Comparison of ENCODE assay signal across 1 cellular context in genomic region chr9:135901036-135901758, GRCh38.
A peak's percentile ranks its signal among the peaks of the same experiment; 100 is the strongest.
TF ChIP-seq lines count a peak whose summit lies in the region.

No MANE protein-coding gene starts in this region.

TF ChIP-seq in K562, 482 proteins besides CTCF, POLR2A, EP300 and RAD21:
- TF ChIP-seq ZNF121 (CRISPR knock-in tag; conservative IDR thresholded peaks at IDR 0.05) (peak; percentile 47; the same call in 1 of the 2 replicates), HINFP (tag; conservative IDR thresholded peaks at IDR 0.05; ENCODE audit: low read depth) (no peak), DDX20 (tag; IDR thresholded peaks at IDR 0.05; ENCODE audit: low read depth) (no peak), ZBTB33 (CRISPR knock-in tag; IDR thresholded peaks at IDR 0.05) (no peak), ZNF584 (CRISPR knock-in tag; IDR thresholded peaks at IDR 0.05; ENCODE audit: low read depth) (no peak), ZNF589 (CRISPR knock-in tag; IDR thresholded peaks at IDR 0.05; ENCODE audit: low read depth) (no peak)
- TF ChIP-seq, protein P1, sequence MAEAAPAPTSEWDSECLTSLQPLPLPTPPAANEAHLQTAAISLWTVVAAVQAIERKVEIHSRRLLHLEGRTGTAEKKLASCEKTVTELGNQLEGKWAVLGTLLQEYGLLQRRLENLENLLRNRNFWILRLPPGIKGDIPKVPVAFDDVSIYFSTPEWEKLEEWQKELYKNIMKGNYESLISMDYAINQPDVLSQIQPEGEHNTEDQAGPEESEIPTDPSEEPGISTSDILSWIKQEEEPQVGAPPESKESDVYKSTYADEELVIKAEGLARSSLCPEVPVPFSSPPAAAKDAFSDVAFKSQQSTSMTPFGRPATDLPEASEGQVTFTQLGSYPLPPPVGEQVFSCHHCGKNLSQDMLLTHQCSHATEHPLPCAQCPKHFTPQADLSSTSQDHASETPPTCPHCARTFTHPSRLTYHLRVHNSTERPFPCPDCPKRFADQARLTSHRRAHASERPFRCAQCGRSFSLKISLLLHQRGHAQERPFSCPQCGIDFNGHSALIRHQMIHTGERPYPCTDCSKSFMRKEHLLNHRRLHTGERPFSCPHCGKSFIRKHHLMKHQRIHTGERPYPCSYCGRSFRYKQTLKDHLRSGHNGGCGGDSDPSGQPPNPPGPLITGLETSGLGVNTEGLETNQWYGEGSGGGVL (CRISPR knock-in tag; IDR thresholded peaks at IDR 0.05), result no peak
- TF ChIP-seq, protein P2, sequence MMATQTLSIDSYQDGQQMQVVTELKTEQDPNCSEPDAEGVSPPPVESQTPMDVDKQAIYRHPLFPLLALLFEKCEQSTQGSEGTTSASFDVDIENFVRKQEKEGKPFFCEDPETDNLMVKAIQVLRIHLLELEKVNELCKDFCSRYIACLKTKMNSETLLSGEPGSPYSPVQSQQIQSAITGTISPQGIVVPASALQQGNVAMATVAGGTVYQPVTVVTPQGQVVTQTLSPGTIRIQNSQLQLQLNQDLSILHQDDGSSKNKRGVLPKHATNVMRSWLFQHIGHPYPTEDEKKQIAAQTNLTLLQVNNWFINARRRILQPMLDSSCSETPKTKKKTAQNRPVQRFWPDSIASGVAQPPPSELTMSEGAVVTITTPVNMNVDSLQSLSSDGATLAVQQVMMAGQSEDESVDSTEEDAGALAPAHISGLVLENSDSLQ (IDR thresholded peaks at IDR 0.05), result peak; percentile 88
TF ChIP-seq in K562: peak in this region for 2.
